In genomic region chr14:24721772-24722171, GRCh38 we compare ENCODE assay signal across 27 cellular contexts.
"Had no signal": no experiment of that assay in that cellular context is flagged by ENCODE, and none has a peak within 500 bp of the region (broad histone marks: within the 10 kb centered on the region; RNA-seq: fewer than 3 reads in every experiment).

No MANE protein-coding gene starts in this region.

- H3K9me3 ChIP-seq: esophagus squamous epithelium, left lung, ovary, prostate gland, thyroid gland had no signal

- H3K4me1 Mint-ChIP-seq: immature natural killer cell, mesothelial cell of epicardium, natural killer cell had no signal

- H3K4me1 ChIP-seq: left lung, prostate gland, thyroid gland had no signal

- H3K27me3 ChIP-seq: left lung, ovary, thyroid gland had no signal

- H3K36me3 ChIP-seq: esophagus squamous epithelium, left lung, ovary, prostate gland, thyroid gland, WERI-Rb-1 had no signal

- H3K27ac Mint-ChIP-seq: activated CD8-positive, alpha-beta T cell treated with anti-CD3 and anti-CD28 coated beads, Interleukin-2, amount 10 ng/mL, durations not matched to agents 7 days and 5 days; activated naive CD8-positive, alpha-beta T cell treated with anti-CD3 and anti-CD28 coated beads, Interleukin-2, amount 50 U/mL, for 24 hours; activated T-helper 1 cell treated with anti-CD3 and anti-CD28 coated beads, Interleukin-12 subunit alpha, Interleukin-12 subunit beta, Interleukin-2, Interleukin-4 antibody, amounts not matched to agents 30 ng/mL and 10 ng/mL and 1 ng/mL, durations not matched to agents 14 hours and 24 hours and 36 hours; brain; immature natural killer cell; mesothelial cell of epicardium; natural killer cell had no signal

- ATAC-seq: activated CD8-positive, alpha-beta T cell treated with anti-CD3 and anti-CD28 coated beads, Interleukin-2, amount 10 ng/mL, durations not matched to agents 7 days and 5 days; activated naive CD8-positive, alpha-beta T cell treated with anti-CD3 and anti-CD28 coated beads, Interleukin-2, amount 50 U/mL, for 24 hours; foreskin keratinocyte; left lung; stimulated activated naive CD8-positive, alpha-beta T cell treated with anti-CD3 and anti-CD28 coated beads, Interleukin-15, Interleukin-2, amounts not matched to agents 100 U/mL and 50 U/mL, for 24 hours had no signal

- H3K27me3 Mint-ChIP-seq: brain had no signal

- H3K9me3 Mint-ChIP-seq: activated naive CD8-positive, alpha-beta T cell treated with anti-CD3 and anti-CD28 coated beads, Interleukin-2, amount 50 U/mL, for 24 hours; activated T-helper 1 cell treated with anti-CD3 and anti-CD28 coated beads, Interleukin-12 subunit alpha, Interleukin-12 subunit beta, Interleukin-2, Interleukin-4 antibody, amounts not matched to agents 30 ng/mL and 10 ng/mL and 1 ng/mL, durations not matched to agents 14 hours and 24 hours and 36 hours; natural killer cell had no signal

- H3K4me3 ChIP-seq: esophagus squamous epithelium, left lung, ovary, prostate gland, thyroid gland had no signal

- DNase-seq: activated CD4-positive, alpha-beta T cell treated with anti-CD3 and anti-CD28 coated beads for 1 hour; activated CD4-positive, alpha-beta T cell treated with anti-CD3 and anti-CD28 coated beads, Interleukin-2, amount 50 U/mL, for 1 hour; activated CD8-positive, alpha-beta T cell treated with anti-CD3 and anti-CD28 coated beads, Interleukin-2, amount 10 ng/mL, durations not matched to agents 7 days and 5 days; activated gamma-delta T cell; activated naive CD4-positive, alpha-beta T cell treated with anti-CD3 and anti-CD28 coated beads, Interleukin-2, amount 50 U/mL, for 16 hours; activated naive CD8-positive, alpha-beta T cell treated with anti-CD3 and anti-CD28 coated beads, Interleukin-2, amount 50 U/mL, for 24 hours; aorta; central memory CD4-positive, alpha-beta T cell; dermis blood vessel endothelial cell; effector CD8-positive, alpha-beta T cell; esophagus squamous epithelium; foreskin keratinocyte; immature natural killer cell; kidney glomerular epithelial cell; left lung; natural killer cell; ovary; stimulated activated CD4-positive, alpha-beta T cell treated with anti-CD3 and anti-CD28 coated beads, Interleukin-12 subunit alpha, Interleukin-12 subunit beta, amount 100 ng/mL, for 4 hours; stimulated activated CD4-positive, alpha-beta T cell treated with anti-CD3 and anti-CD28 coated beads, Interleukin-4, amount 100 ng/mL, for 4 hours; stimulated activated naive CD8-positive, alpha-beta T cell treated with anti-CD3 and anti-CD28 coated beads, Interleukin-15, Interleukin-2, amounts not matched to agents 100 U/mL and 50 U/mL, for 24 hours; substantia nigra; thyroid gland; WERI-Rb-1 had no signal

- H3K27ac ChIP-seq: esophagus squamous epithelium, foreskin keratinocyte, left lung, ovary, prostate gland, thyroid gland, WERI-Rb-1 had no signal

- H3K4me3 Mint-ChIP-seq: activated CD8-positive, alpha-beta T cell treated with anti-CD3 and anti-CD28 coated beads, Interleukin-2, amount 10 ng/mL, durations not matched to agents 7 days and 5 days; activated naive CD8-positive, alpha-beta T cell treated with anti-CD3 and anti-CD28 coated beads, Interleukin-2, amount 50 U/mL, for 24 hours; activated T-helper 1 cell treated with anti-CD3 and anti-CD28 coated beads, Interleukin-12 subunit alpha, Interleukin-12 subunit beta, Interleukin-2, Interleukin-4 antibody, amounts not matched to agents 30 ng/mL and 10 ng/mL and 1 ng/mL, durations not matched to agents 14 hours and 24 hours and 36 hours; brain; immature natural killer cell; mesothelial cell of epicardium; natural killer cell had no signal
